Comparison of ENCODE assay signal across 11 cellular contexts in genomic region chr1:27143408-27143807, GRCh38. TPM values are rescaled to one million over a fixed set of nuclear protein-coding genes. Genes with fewer than 3 reads are reported as not detected.
DNase-seq lines count a peak whose midpoint lies in the region; ATAC-seq and TF ChIP-seq lines count a peak whose summit lies in the region.
"Had no signal": no experiment of that assay in that cellular context is flagged by ENCODE, and none has a peak within 500 bp of the region (broad histone marks: within the 10 kb centered on the region; RNA-seq: fewer than 3 reads in every experiment).

No MANE protein-coding gene starts in this region.

- H3K27ac Mint-ChIP-seq in CD4-positive, alpha-beta memory T cell, result peak overlapping the region in 6 of 7 donors; percentile 10 to 69 (median 58)
- H3K27ac Mint-ChIP-seq in activated T-helper 1 cell treated with anti-CD3 and anti-CD28 coated beads, Interleukin-12 subunit alpha, Interleukin-12 subunit beta, Interleukin-2, Interleukin-4 antibody, amounts not matched to agents 30 ng/mL and 10 ng/mL and 1 ng/mL, durations not matched to agents 14 hours and 24 hours and 36 hours, result peak overlapping the region; percentile 42
- H3K27ac Mint-ChIP-seq: activated B cell treated with CpG ODN at 0.5 μM for 24 hours had no signal

- TF ChIP-seq CTCF in heart left ventricle (IDR thresholded peaks at IDR 0.05) (no peak), prostate gland (IDR thresholded peaks at IDR 0.05) (no peak)

- ATAC-seq in heart left ventricle, result peak in 3 of 4 donors; percentile 13 to 58 (median 27)
- no peak for ATAC-seq in HG02610 (IDR thresholded peaks at IDR 0.05; ENCODE audit: unreplicated experiment)

- peaks cover 19 to 51% (median 34%) of the 10 kb centered on the region in 4 donors for H3K4me1 Mint-ChIP-seq in CD4-positive, alpha-beta memory T cell
- peaks cover 37% of the 10 kb centered on the region for H3K4me1 Mint-ChIP-seq in activated T-helper 1 cell treated with anti-CD3 and anti-CD28 coated beads, Interleukin-12 subunit alpha, Interleukin-12 subunit beta, Interleukin-2, Interleukin-4 antibody, amounts not matched to agents 30 ng/mL and 10 ng/mL and 1 ng/mL, durations not matched to agents 14 hours and 24 hours and 36 hours (ENCODE audit: low read depth)

- no peaks in the 10 kb centered on the region for H3K27me3 Mint-ChIP-seq in CD4-positive, alpha-beta memory T cell
- no peaks in the 10 kb centered on the region for H3K27me3 Mint-ChIP-seq in activated T-helper 1 cell treated with anti-CD3 and anti-CD28 coated beads, Interleukin-12 subunit alpha, Interleukin-12 subunit beta, Interleukin-2, Interleukin-4 antibody, amounts not matched to agents 30 ng/mL and 10 ng/mL and 1 ng/mL, durations not matched to agents 14 hours and 24 hours and 36 hours (ENCODE audit: insufficient read depth)
- H3K27me3 Mint-ChIP-seq: activated B cell treated with CpG ODN at 0.5 μM for 24 hours had no signal

- H3K36me3 Mint-ChIP-seq in CD4-positive, alpha-beta memory T cell, result peaks cover 7 to 13% of the 10 kb centered on the region in 2 donors
- H3K36me3 Mint-ChIP-seq in activated T-helper 1 cell treated with anti-CD3 and anti-CD28 coated beads, Interleukin-12 subunit alpha, Interleukin-12 subunit beta, Interleukin-2, Interleukin-4 antibody, amounts not matched to agents 30 ng/mL and 10 ng/mL and 1 ng/mL, durations not matched to agents 14 hours and 24 hours and 36 hours (ENCODE audit: low read depth), result peaks cover 12% of the 10 kb centered on the region

- TF ChIP-seq POLR2A in heart left ventricle (IDR thresholded peaks at IDR 0.05), result no peak
- no peak for TF ChIP-seq POLR2A in prostate gland (IDR thresholded peaks at IDR 0.05)

- intact Hi-C loops in CD4-positive, alpha-beta memory T cell (cut with micrococcal nuclease), result no loop called here
- intact Hi-C loops in activated T-helper 1 cell treated with anti-CD3 and anti-CD28 coated beads, Interleukin-12 subunit alpha, Interleukin-12 subunit beta, Interleukin-2, Interleukin-4 antibody, amounts not matched to agents 30 ng/mL and 10 ng/mL and 1 ng/mL, durations not matched to agents 14 hours and 24 hours and 36 hours (cut with micrococcal nuclease), result no loop called here
- intact Hi-C loops in heart left ventricle (cut with DNase I) (no loop called here), prostate gland (cut with DNase I) (no loop called here)

- peaks cover 22% of the 10 kb centered on the region for H3K4me1 ChIP-seq in CD4-positive, alpha-beta memory T cell (ENCODE audit: insufficient read depth, low read length)
- H3K4me1 ChIP-seq in heart left ventricle (peaks cover 0 to 96% (median 66%) of the 10 kb centered on the region in 12 donors), prostate gland (replicated peaks) (peaks cover 13% of the 10 kb centered on the region)

- POLR2A ChIA-PET in CD4-positive, alpha-beta memory T cell (lab: Charles Lee; ENCODE audit: partially characterized antibody), result interaction anchor here (0.6 to 15.1 kb wide), 3 partner anchors 10 to 34 kb away, joined by 3 to 185 read pairs (median 5); partner anchors contain the start of gene SLC9A1

- no peaks in the 10 kb centered on the region for H3K9me3 Mint-ChIP-seq in CD4-positive, alpha-beta memory T cell
- H3K9me3 Mint-ChIP-seq in activated T-helper 1 cell treated with anti-CD3 and anti-CD28 coated beads, Interleukin-12 subunit alpha, Interleukin-12 subunit beta, Interleukin-2, Interleukin-4 antibody, amounts not matched to agents 30 ng/mL and 10 ng/mL and 1 ng/mL, durations not matched to agents 14 hours and 24 hours and 36 hours, result no peaks in the 10 kb centered on the region
- H3K9me3 Mint-ChIP-seq: activated B cell treated with CpG ODN at 0.5 μM for 24 hours had no signal

- H3K4me3 Mint-ChIP-seq in CD4-positive, alpha-beta memory T cell, result no peak overlapping the region
- H3K4me3 Mint-ChIP-seq in activated T-helper 1 cell treated with anti-CD3 and anti-CD28 coated beads, Interleukin-12 subunit alpha, Interleukin-12 subunit beta, Interleukin-2, Interleukin-4 antibody, amounts not matched to agents 30 ng/mL and 10 ng/mL and 1 ng/mL, durations not matched to agents 14 hours and 24 hours and 36 hours, result no peak overlapping the region
- H3K4me3 Mint-ChIP-seq: activated B cell treated with CpG ODN at 0.5 μM for 24 hours had no signal

- no peak for DNase-seq in CD4-positive, alpha-beta memory T cell
- no peak for DNase-seq in activated T-helper 1 cell treated with anti-CD3 and anti-CD28 coated beads, Interleukin-12 subunit alpha, Interleukin-12 subunit beta, Interleukin-2, Interleukin-4 antibody, amounts not matched to agents 30 ng/mL and 10 ng/mL and 1 ng/mL, durations not matched to agents 14 hours and 24 hours and 36 hours (ENCODE audit: low spot score)
- DNase-seq in heart left ventricle, result no peak
- no peak for DNase-seq in prostate gland (ENCODE audit: low spot score)
- no peak for DNase-seq in DMS 273 treated with DMSO at 0.1 percent for 48 hours (lab: John Stamatoyannopoulos, UW)
- DNase-seq in activated gamma-delta T cell (lab: John Stamatoyannopoulos, UW), result no peak
- no peak for DNase-seq in medulla oblongata (ENCODE audit: extremely low spot score)
- DNase-seq: activated B cell treated with CpG ODN at 0.5 μM for 24 hours, NCI-H1417 had no signal

- no peaks in the 10 kb centered on the region for H3K27me3 ChIP-seq in CD4-positive, alpha-beta memory T cell (ENCODE audit: insufficient read depth, low read length)
- H3K27me3 ChIP-seq in heart left ventricle, result no peaks in the 10 kb centered on the region
- H3K27me3 ChIP-seq in prostate gland (replicated peaks; ENCODE audit: insufficient read depth), result no peaks in the 10 kb centered on the region

- no peak overlapping the region for H3K27ac ChIP-seq in CD4-positive, alpha-beta memory T cell (ENCODE audit: low read depth, low read length)
- peak overlapping the region; percentile 6 to 80 (median 49) for H3K27ac ChIP-seq in heart left ventricle
- H3K27ac ChIP-seq in prostate gland, result peak overlapping the region; percentile 45 to 67
- H3K27ac ChIP-seq: SK-N-MC had no signal

- no peak overlapping the region for H3K4me3 ChIP-seq in CD4-positive, alpha-beta memory T cell (ENCODE audit: low read length in 2 of 2)
- H3K4me3 ChIP-seq in heart left ventricle (no peak overlapping the region), prostate gland (no peak overlapping the region)

- H3K9me3 ChIP-seq in CD4-positive, alpha-beta memory T cell (ENCODE audit: control insufficient read depth in 1 of 2, low read length in 2 of 2), result no peaks in the 10 kb centered on the region
- H3K9me3 ChIP-seq in heart left ventricle (no peaks in the 10 kb centered on the region), prostate gland (no peaks in the 10 kb centered on the region)

- no peaks in the 10 kb centered on the region for H3K36me3 ChIP-seq in CD4-positive, alpha-beta memory T cell (ENCODE audit: insufficient read depth, low read length)
- peaks cover 0 to 5% (median 0%) of the 10 kb centered on the region in 9 donors for H3K36me3 ChIP-seq in heart left ventricle
- no peaks in the 10 kb centered on the region for H3K36me3 ChIP-seq in prostate gland

- CTCF ChIA-PET in CD4-positive, alpha-beta memory T cell (lab: Charles Lee; ENCODE audit: partially characterized antibody), result interaction anchor here (0.5 to 12.4 kb wide), 4 partner anchors 11 to 97 kb away, joined by 3 to 137 read pairs (median 4); partner anchors contain the start of gene SLC9A1

- WGBS in heart left ventricle, 4 donors, result 30 to 45% (median 42%) methylated on average over 6 of the region's 6 CpGs
- WGBS in prostate gland, result 42% methylated on average over 6 of the region's 6 CpGs

RNA-seq across cellular contexts. Expression of gene SLC9A1, which starts 11.5 kb away (rescaled TPM):
- total RNA-seq in CD4-positive, alpha-beta memory T cell, result 10 to 100 TPM; 11.4 to 13.2 TPM
- polyA plus RNA-seq in CD4-positive, alpha-beta memory T cell, result 10 to 100 TPM in 1 of 2 donors, 1 to 10 TPM in 1; 2.1 to 15.0 TPM
- 27.9 and 28.8 TPM in 2 replicates for total RNA-seq in activated T-helper 1 cell treated with anti-CD3 and anti-CD28 coated beads, Interleukin-12 subunit alpha, Interleukin-12 subunit beta, Interleukin-2, Interleukin-4 antibody, amounts not matched to agents 30 ng/mL and 10 ng/mL and 1 ng/mL, durations not matched to agents 14 hours and 24 hours and 36 hours
- total RNA-seq in heart left ventricle (10 to 100 TPM; 11.4 to 44.9 (median 25.3) TPM), prostate gland (10 to 100 TPM; 22.9 to 30.4 TPM)
- polyA plus RNA-seq in heart left ventricle, result 10 to 100 TPM in 1 of 2 donors, 1 to 10 TPM in 1; 9.4 to 15.1 TPM
